In genomic region chr2:13009027-13009426, GRCh38 we compare ENCODE assay signal across 20 cellular contexts.
DNase-seq lines count a peak whose midpoint lies in the region; TF ChIP-seq lines count a peak whose summit lies in the region.
"Had no signal": no experiment of that assay in that cellular context is flagged by ENCODE, and none has a peak within 500 bp of the region (broad histone marks: within the 10 kb centered on the region; RNA-seq: fewer than 3 reads in every experiment).

No MANE protein-coding gene starts in this region.

- no peak overlapping the region for H3K9ac ChIP-seq in adipocyte (ENCODE audit: low read length)

- peaks cover 43% of the 10 kb centered on the region for H3K27me3 Mint-ChIP-seq in T-helper 2 cell treated with Interferon-gamma antibody and Interleukin-4, amounts not matched to agents 5 μg/mL and 100 μg/mL, for 36 hours (ENCODE audit: low read depth)

- H3K4me3 ChIP-seq in HAP-1 (no peak overlapping the region), adipocyte (ENCODE audit: low read length) (no peak overlapping the region), fibroblast of mammary gland (ENCODE audit: control insufficient read depth, low read depth, low read length) (no peak overlapping the region)
- H3K4me3 ChIP-seq: thyroid gland had no signal

- no peak overlapping the region for H3K4me3 Mint-ChIP-seq in T-helper 2 cell treated with Interferon-gamma antibody and Interleukin-4, amounts not matched to agents 5 μg/mL and 100 μg/mL, for 36 hours
- H3K4me3 Mint-ChIP-seq: activated naive CD8-positive, alpha-beta T cell; brain; H9; neural crest cell had no signal

- no peak overlapping the region for H3K27ac Mint-ChIP-seq in T-helper 2 cell treated with Interferon-gamma antibody and Interleukin-4, amounts not matched to agents 5 μg/mL and 100 μg/mL, for 36 hours
- H3K27ac Mint-ChIP-seq: activated naive CD8-positive, alpha-beta T cell; H9; progenitor cell of endocrine pancreas had no signal

- no peaks in the 10 kb centered on the region for H3K36me3 ChIP-seq in HAP-1 (replicated peaks)
- no peaks in the 10 kb centered on the region for H3K36me3 ChIP-seq in adipocyte (ENCODE audit: control insufficient read depth, insufficient read depth, low read length, severe bottlenecking)
- H3K36me3 ChIP-seq: BE2C, thyroid gland had no signal

- TF ChIP-seq CTCF in fibroblast of mammary gland (conservative IDR thresholded peaks at IDR 0.05; ENCODE audit: control insufficient read depth, insufficient read depth, low read depth, low read length): no peak

- peaks cover 8% of the 10 kb centered on the region for H3K4me1 Mint-ChIP-seq in T-helper 2 cell treated with Interferon-gamma antibody and Interleukin-4, amounts not matched to agents 5 μg/mL and 100 μg/mL, for 36 hours (ENCODE audit: low read depth)

- H3K27me3 ChIP-seq in HAP-1 (ENCODE audit: low read depth) (peaks cover 2% of the 10 kb centered on the region; the same call in 1 of the 2 replicates), adipocyte (replicated peaks; ENCODE audit: control insufficient read depth, insufficient read depth, low read length) (no peaks in the 10 kb centered on the region)
- H3K27me3 ChIP-seq: BE2C had no signal

- H3K4me1 ChIP-seq in HAP-1 (no peaks in the 10 kb centered on the region), adipocyte (ENCODE audit: control insufficient read depth, insufficient read depth, low read length) (peaks cover 9% of the 10 kb centered on the region)
- H3K4me1 ChIP-seq: thyroid gland had no signal

- DNase-seq in HAP-1 (ENCODE audit: low spot score in 2 of 2) (peak; percentile 27 to 30), adipocyte (ENCODE audit: low read depth) (peak; percentile 48), fibroblast of mammary gland (ENCODE audit: low read depth) (peak; percentile 37), SKM-1 (lab: John Stamatoyannopoulos, UW; ENCODE audit: unreplicated experiment) (no peak), KG1 (lab: John Stamatoyannopoulos, UW) (no peak), activated gamma-delta T cell (lab: John Stamatoyannopoulos, UW) (no peak)
- DNase-seq in T-helper 2 cell treated with Interferon-gamma antibody and Interleukin-4, amounts not matched to agents 5 μg/mL and 100 μg/mL, for 36 hours (ENCODE audit: low spot score): no peak
- DNase-seq: BE2C; COR-L47; cortex of kidney; H9; NCI-H1417 treated with DMSO at 0.1 percent for 48 hours; NCI-H510A treated with DMSO at 0.1 percent for 48 hours; stimulated activated CD4-positive, alpha-beta T cell treated with anti-CD3 and anti-CD28 coated beads, Interleukin-1b, Interleukin-23, amount 100 ng/mL, for 48 hours; stimulated activated naive CD4-positive, alpha-beta T cell; thyroid gland had no signal

- no peaks in the 10 kb centered on the region for H3K36me3 Mint-ChIP-seq in T-helper 2 cell treated with Interferon-gamma antibody and Interleukin-4, amounts not matched to agents 5 μg/mL and 100 μg/mL, for 36 hours (ENCODE audit: low read depth)
- H3K36me3 Mint-ChIP-seq: activated naive CD8-positive, alpha-beta T cell; brain had no signal

- H3K9me3 ChIP-seq in HAP-1 (no peaks in the 10 kb centered on the region), adipocyte (ENCODE audit: control insufficient read depth, low read length) (no peaks in the 10 kb centered on the region)
- H3K9me3 ChIP-seq: BE2C, thyroid gland had no signal

- no peaks in the 10 kb centered on the region for H3K9me3 Mint-ChIP-seq in T-helper 2 cell treated with Interferon-gamma antibody and Interleukin-4, amounts not matched to agents 5 μg/mL and 100 μg/mL, for 36 hours
- H3K9me3 Mint-ChIP-seq: brain, H9, neural crest cell had no signal

- in situ Hi-C loops in HAP-1 (cut with MboI; ENCODE audit: low sequenced_read_pairs): loop anchor here (25.0 kb wide), 1 partner anchor 1147 kb away; no protein-coding TSS in a partner anchor

Comparison
In these comparisons a context has a peak if more than half of its experiments do, and no peak if none do; other contexts are left out.
1. DNase-seq: peak in HAP-1 (2 of 2), adipocyte (single experiment) and fibroblast of mammary gland (single experiment); none in T-helper 2 cell treated with Interferon-gamma antibody and Interleukin-4, amounts not matched to agents 5 μg/mL and 100 μg/mL, for 36 hours (single experiment), SKM-1 (single experiment), KG1 (single experiment) and activated gamma-delta T cell (single experiment).